Comparison of ENCODE assay signal across 8 cellular contexts in the genomic region with DNA sequence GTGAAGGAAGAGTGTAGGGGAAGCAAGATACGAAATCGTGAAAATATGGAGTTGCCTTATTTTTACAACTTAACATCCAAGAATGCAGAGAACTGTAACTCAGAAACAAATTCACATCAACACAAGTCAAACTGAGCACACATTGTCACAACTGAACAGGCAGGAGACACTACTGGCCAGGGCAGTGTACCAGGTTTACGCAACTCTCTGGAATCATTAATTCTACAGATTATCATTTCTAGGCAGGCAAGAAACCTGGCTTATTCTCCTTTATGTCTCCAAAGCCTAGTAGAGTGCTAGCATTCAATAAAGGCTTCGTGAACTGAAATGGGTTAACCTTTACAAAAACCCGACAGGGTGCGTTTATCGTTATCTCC. TPM values are rescaled to one million over a fixed set of nuclear protein-coding genes. Genes with fewer than 3 reads are reported as not detected.
DNase-seq lines count a peak whose midpoint lies in the region; TF ChIP-seq lines count a peak whose summit lies in the region.

No MANE protein-coding gene starts in this region.

- H3K27me3 ChIP-seq in DOHH2 (ENCODE audit: control insufficient read depth, low read length) (no peaks in the 10 kb centered on the region), MM.1S (replicated peaks; ENCODE audit: insufficient read depth, low read length) (no peaks in the 10 kb centered on the region), ectodermal cell (ENCODE audit: control insufficient read depth, insufficient read depth, low read length, poor library complexity, severe bottlenecking) (no peaks in the 10 kb centered on the region), mucosa of stomach (ENCODE audit: control insufficient read depth, insufficient read depth, low read length) (no peaks in the 10 kb centered on the region)

- peak overlapping the region; percentile 82 for H3K4me3 ChIP-seq in DOHH2 (ENCODE audit: low read length)
- H3K4me3 ChIP-seq in MM.1S (ENCODE audit: low read length) = peak overlapping the region; percentile 98
- peak overlapping the region; percentile 87 for H3K4me3 ChIP-seq in ectodermal cell (ENCODE audit: insufficient read depth, low read depth, low read length)
- peak overlapping the region; percentile 46 for H3K4me3 ChIP-seq in mucosa of stomach (ENCODE audit: low read length)

- H3K9me2 ChIP-seq in DOHH2 (replicated peaks; ENCODE audit: control insufficient read depth, low read length) (no peaks in the 10 kb centered on the region), MM.1S (replicated peaks; ENCODE audit: insufficient read depth, low read length) (no peaks in the 10 kb centered on the region)

- H3K27ac ChIP-seq in DOHH2 (ENCODE audit: low read depth, low read length) (peak overlapping the region; percentile 64), MM.1S (ENCODE audit: low read length) (peak overlapping the region; percentile 76; the same call in 1 of the 2 replicates), ectodermal cell (ENCODE audit: insufficient read depth, low read depth, low read length, poor library complexity, severe bottlenecking) (peak overlapping the region; percentile 64)

- 15 to 28% methylated on average over 6 to 7 of the region's 7 CpGs for WGBS in ectodermal cell, 2 experiments

- H3K9me3 ChIP-seq in DOHH2 (ENCODE audit: control insufficient read depth, insufficient read depth, low read length) (no peaks in the 10 kb centered on the region), MM.1S (replicated peaks; ENCODE audit: insufficient read depth, low read length) (no peaks in the 10 kb centered on the region), ectodermal cell (ENCODE audit: control insufficient read depth, low read length) (no peaks in the 10 kb centered on the region), mucosa of stomach (ENCODE audit: control insufficient read depth, low read length) (no peaks in the 10 kb centered on the region)

- peak overlapping the region; percentile 77 for H2AFZ ChIP-seq in MM.1S (ENCODE audit: low read length)

- H4K20me1 ChIP-seq in DOHH2 (ENCODE audit: control insufficient read depth, insufficient read depth, low read depth, low read length) (no peaks in the 10 kb centered on the region), MM.1S (ENCODE audit: insufficient read depth, low read length) (no peaks in the 10 kb centered on the region)

- H3K9ac ChIP-seq in MM.1S (ENCODE audit: low read length) = peak overlapping the region; percentile 97
- H3K9ac ChIP-seq in mucosa of stomach (ENCODE audit: low read length) = peak overlapping the region; percentile 96

- DNase-seq in MM.1S (no peak), DMS114 treated with DMSO at 0.1 percent for 48 hours (lab: John Stamatoyannopoulos, UW; ENCODE audit: unreplicated experiment) (no peak), AML-193 (lab: John Stamatoyannopoulos, UW) (no peak), NCI-H128 (lab: John Stamatoyannopoulos, UW; ENCODE audit: unreplicated experiment) (no peak)
- DNase-seq in stimulated activated CD4-positive, alpha-beta T cell treated with anti-CD3 and anti-CD28 coated beads, Interleukin-15, amount 100 ng/mL, for 24 hours = no peak

- H3K4me2 ChIP-seq in DOHH2 (ENCODE audit: low read length) = peak overlapping the region; percentile 91
- peak overlapping the region; percentile 85 for H3K4me2 ChIP-seq in MM.1S (ENCODE audit: low read depth, low read length)

- H3K36me3 ChIP-seq in DOHH2 (ENCODE audit: control insufficient read depth, low read length) = peaks cover 52% of the 10 kb centered on the region
- no peaks in the 10 kb centered on the region; the same call in 1 of the 2 replicates for H3K36me3 ChIP-seq in MM.1S (replicated peaks; ENCODE audit: insufficient read depth, low read length)
- peaks cover 6% of the 10 kb centered on the region for H3K36me3 ChIP-seq in ectodermal cell (ENCODE audit: control insufficient read depth, insufficient read depth, low read length)
- peaks cover 2% of the 10 kb centered on the region for H3K36me3 ChIP-seq in mucosa of stomach (ENCODE audit: control insufficient read depth, insufficient read depth, low read length)

- no peaks in the 10 kb centered on the region for H3F3A ChIP-seq in DOHH2 (ENCODE audit: control insufficient read depth, insufficient read depth)
- H3F3A ChIP-seq in MM.1S (ENCODE audit: insufficient read depth, low read length) = peaks cover 11% of the 10 kb centered on the region

- TF ChIP-seq CTCF in DOHH2 (IDR thresholded peaks at IDR 0.05; ENCODE audit: low read depth, low read length, poor library complexity, severe bottlenecking) (no peak), MM.1S (IDR thresholded peaks at IDR 0.05; ENCODE audit: low read length) (no peak)

- H3K4me1 ChIP-seq in DOHH2 (ENCODE audit: control insufficient read depth, low read length) = peaks cover 33% of the 10 kb centered on the region
- peaks cover 13% of the 10 kb centered on the region for H3K4me1 ChIP-seq in MM.1S (ENCODE audit: low read length)
- H3K4me1 ChIP-seq in ectodermal cell (ENCODE audit: control insufficient read depth, insufficient read depth, low read length) = peaks cover 10% of the 10 kb centered on the region
- H3K4me1 ChIP-seq in mucosa of stomach (ENCODE audit: control insufficient read depth, insufficient read depth, low read length) = peaks cover 24% of the 10 kb centered on the region

- H3K79me2 ChIP-seq in DOHH2 (ENCODE audit: control insufficient read depth, low read length) (peaks cover 65% of the 10 kb centered on the region), MM.1S (ENCODE audit: low read length) (peaks cover 50% of the 10 kb centered on the region)

RNA-seq across cellular contexts. Expression of gene COA5, which starts 0.6 kb away (rescaled TPM):
- 48.0 TPM for polyA plus RNA-seq in ectodermal cell (2013, experiment 1 of 4)
- 48.2 TPM for polyA plus RNA-seq in ectodermal cell (2013, experiment 2 of 4)
- 45.2 TPM for polyA plus RNA-seq in ectodermal cell (2013, experiment 3 of 4)
- polyA plus RNA-seq in ectodermal cell (2013, experiment 4 of 4) = 53.2 TPM

RNA-seq across cellular contexts. Expression of gene UNC50, which starts 0.7 kb away (rescaled TPM):
- 54.6 TPM for polyA plus RNA-seq in ectodermal cell (2013, experiment 1 of 4)
- polyA plus RNA-seq in ectodermal cell (2013, experiment 2 of 4) = 56.8 TPM
- polyA plus RNA-seq in ectodermal cell (2013, experiment 3 of 4) = 49.8 TPM
- polyA plus RNA-seq in ectodermal cell (2013, experiment 4 of 4) = 64.2 TPM

Comparison
In these comparisons a context has a peak if more than half of its experiments do, and no peak if none do; other contexts are left out.
1. H3K4me3 ChIP-seq: peak in every context shown above with its lines; median percentile 98 in MM.1S; 87 in ectodermal cell; 82 in DOHH2; 46 in mucosa of stomach.